Comparison of ENCODE assay signal across 33 cellular contexts in the genomic region with DNA sequence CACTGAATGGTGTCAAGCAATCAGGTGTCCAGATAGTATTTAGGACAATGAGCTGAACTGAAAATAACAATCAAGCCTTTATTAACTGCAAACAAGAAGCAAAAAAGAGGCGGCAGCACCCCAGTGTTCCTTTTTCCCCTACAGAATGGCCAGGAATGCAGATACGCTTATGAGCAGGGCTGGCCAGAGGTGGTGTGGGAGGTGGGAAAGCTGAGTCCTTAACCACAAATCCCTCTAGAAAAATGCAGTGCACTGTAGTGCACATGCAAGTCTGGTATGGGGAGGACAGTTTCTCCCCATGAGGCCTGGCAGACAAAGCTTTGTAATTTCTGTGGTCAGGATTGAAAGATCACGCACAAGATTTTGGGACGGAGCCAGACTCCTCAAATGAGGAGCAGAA. TPM values are rescaled to one million over a fixed set of nuclear protein-coding genes. Genes with fewer than 3 reads are reported as not detected.
DNase-seq lines count a peak whose midpoint lies in the region; ATAC-seq, FAIRE-seq and TF ChIP-seq lines count a peak whose summit lies in the region.
"Had no signal": no experiment of that assay in that cellular context is flagged by ENCODE, and none has a peak within 500 bp of the region (broad histone marks: within the 10 kb centered on the region; RNA-seq: fewer than 3 reads in every experiment).

No MANE protein-coding gene starts in this region.

- H3K4me3 ChIP-seq in astrocyte (ENCODE audit: insufficient read depth, low read depth, low read length): no peak overlapping the region
- H3K4me3 ChIP-seq: A549, adrenal gland, cardiac muscle cell, gastrocnemius medialis, MG63, Peyer's patch, testis, uterus had no signal

- no peak overlapping the region for H3K4me3 Mint-ChIP-seq in astrocyte (ENCODE audit: unreplicated experiment)
- H3K4me3 Mint-ChIP-seq: activated B cell treated with CpG ODN at 0.5 μM for 24 hours; activated T-cell treated with anti-CD3 and anti-CD28 coated beads, Interleukin-2, amount 50 U/mL, for 72 hours; endodermal cell; H9; IgD-negative memory B cell had no signal

- H3K36me3 Mint-ChIP-seq in astrocyte (ENCODE audit: low read depth, unreplicated experiment): no peaks in the 10 kb centered on the region
- H3K36me3 Mint-ChIP-seq: IgD-negative memory B cell, naive B cell had no signal

- FAIRE-seq in astrocyte (lab: Jason Lieb, UNC): no peak
- FAIRE-seq: A549 had no signal

- H3K36me3 ChIP-seq in astrocyte (ENCODE audit: insufficient read depth, low read length): no peaks in the 10 kb centered on the region
- H3K36me3 ChIP-seq: adrenal gland, cardiac muscle cell, gastrocnemius medialis, MG63, neutrophil, Peyer's patch, uterus had no signal

- peak overlapping the region; percentile 47 for H3K27ac Mint-ChIP-seq in astrocyte (ENCODE audit: unreplicated experiment)
- H3K27ac Mint-ChIP-seq: activated B cell treated with CpG ODN at 0.5 μM for 24 hours; activated T-cell treated with anti-CD3 and anti-CD28 coated beads, Interleukin-2, amount 50 U/mL, for 72 hours; endodermal cell; H9; IgD-negative memory B cell had no signal

- no peak overlapping the region for H3K27ac ChIP-seq in astrocyte (ENCODE audit: low read depth, low read length)
- H3K27ac ChIP-seq in foreskin keratinocyte: no peak overlapping the region
- H3K27ac ChIP-seq: A549, adrenal gland, cardiac muscle cell, gastrocnemius medialis, neutrophil, Peyer's patch, testis, uterus had no signal

- no peak overlapping the region for H3K4me2 ChIP-seq in astrocyte (ENCODE audit: low read length)
- H3K4me2 ChIP-seq: A549 had no signal

- H3K9ac ChIP-seq in astrocyte (ENCODE audit: low read length): no peak overlapping the region

- ATAC-seq in foreskin keratinocyte: no peak
- no peak for ATAC-seq in GM18867 (IDR thresholded peaks at IDR 0.05; ENCODE audit: unreplicated experiment)
- ATAC-seq: A549; activated T-cell treated with anti-CD3 and anti-CD28 coated beads, Interleukin-2, amount 50 U/mL, for 72 hours; esophagus mucosa; gastrocnemius medialis; left lobe of liver; stimulated activated naive CD8-positive, alpha-beta T cell treated with anti-CD3 and anti-CD28 coated beads, Interleukin-15, Interleukin-2, amounts not matched to agents 100 U/mL and 50 U/mL, for 24 hours had no signal

- DNase-seq in AG09319 (ENCODE audit: extremely low read depth, low read depth) (peak; percentile 3), HT1080 (ENCODE audit: low read depth) (peak; percentile 65), astrocyte (ENCODE audit: low read depth) (peak; percentile 90), myocyte (ENCODE audit: low read depth) (peak; percentile 83), cardiac septum (ENCODE audit: low spot score) (no peak), foreskin keratinocyte (no peak), NCI-H69 (lab: John Stamatoyannopoulos, UW) (no peak)
- DNase-seq: activated B cell treated with CpG ODN at 0.5 μM for 24 hours; activated CD4-positive, alpha-beta T cell treated with anti-CD3 and anti-CD28 coated beads, Interleukin-2, amount 50 U/mL, for 1 hour; activated naive CD4-positive, alpha-beta T cell; activated T-cell treated with anti-CD3 and anti-CD28 coated beads, Interleukin-2, amount 50 U/mL, for 72 hours; adrenal gland; endodermal cell; gastrocnemius medialis; H9; hippocampal formation; mesendoderm; MG63; naive B cell; NCI-H1105 treated with DMSO at 0.1 percent for 48 hours; NCI-H2029 treated with DMSO at 0.1 percent for 48 hours; NCI-H526 treated with DMSO at 0.1 percent for 48 hours; Peyer's patch; stimulated activated naive CD8-positive, alpha-beta T cell treated with anti-CD3 and anti-CD28 coated beads, Interleukin-15, Interleukin-2, amounts not matched to agents 100 U/mL and 50 U/mL, for 24 hours; testis; uterus had no signal

- H3K4me1 Mint-ChIP-seq in astrocyte (ENCODE audit: low read depth, unreplicated experiment): peaks cover 19% of the 10 kb centered on the region
- H3K4me1 Mint-ChIP-seq: endodermal cell, H9 had no signal

- no peaks in the 10 kb centered on the region for H3K9me3 Mint-ChIP-seq in astrocyte (ENCODE audit: unreplicated experiment)
- H3K9me3 Mint-ChIP-seq: activated B cell treated with CpG ODN at 0.5 μM for 24 hours, IgD-negative memory B cell had no signal

- no peaks in the 10 kb centered on the region for H3K9me3 ChIP-seq in astrocyte (ENCODE audit: insufficient read depth, low read depth, low read length)
- H3K9me3 ChIP-seq: adrenal gland, gastrocnemius medialis, neutrophil, Peyer's patch, testis, uterus had no signal

- intact Hi-C loops in cardiac septum (cut with DNase I): no loop called here

- peaks cover 17% of the 10 kb centered on the region for H3K27me3 ChIP-seq in astrocyte (ENCODE audit: insufficient read depth, low read length)
- peaks cover 7% of the 10 kb centered on the region for H3K27me3 ChIP-seq in foreskin keratinocyte
- H3K27me3 ChIP-seq: adrenal gland, gastrocnemius medialis, neutrophil, Peyer's patch, testis, uterus had no signal

- H3K79me2 ChIP-seq in astrocyte (ENCODE audit: insufficient read depth, low read length): no peaks in the 10 kb centered on the region

- H3K27me3 Mint-ChIP-seq in astrocyte (ENCODE audit: low read depth, unreplicated experiment): peaks cover 10% of the 10 kb centered on the region
- H3K27me3 Mint-ChIP-seq: activated B cell treated with CpG ODN at 0.5 μM for 24 hours, IgD-negative memory B cell, naive B cell had no signal

- H2AFZ ChIP-seq in astrocyte (ENCODE audit: low read depth, low read length): no peak overlapping the region

- TF ChIP-seq CTCF in AG09319 (IDR thresholded peaks at IDR 0.05; ENCODE audit: low read depth, low read length): no peak
- TF ChIP-seq CTCF in astrocyte (IDR thresholded peaks at IDR 0.05; ENCODE audit: insufficient read depth, low read depth, low read length): no peak
- no peak for TF ChIP-seq CTCF in foreskin keratinocyte (conservative IDR thresholded peaks at IDR 0.05)

- H4K20me1 ChIP-seq in astrocyte (ENCODE audit: insufficient read depth, low read length): no peaks in the 10 kb centered on the region

- peaks cover 3% of the 10 kb centered on the region for H3K4me1 ChIP-seq in astrocyte (ENCODE audit: insufficient read depth, low read length)
- H3K4me1 ChIP-seq in foreskin keratinocyte: no peaks in the 10 kb centered on the region
- H3K4me1 ChIP-seq: A549, adrenal gland, gastrocnemius medialis, Peyer's patch, uterus had no signal

RNA-seq across cellular contexts. Expression of a gene that starts 10.7 kb away (rescaled TPM):
- total RNA-seq in HT1080 (2014; rRNA removed; shearing (Covaris generic)): 9.6 and 11.1 TPM in 2 replicates
- polyA plus RNA-seq in HT1080 (2015; cell fraction: cytosol; rRNA removed): 17.2 and 27.4 TPM in 2 replicates
- 8.3 TPM in 2 replicates for polyA plus RNA-seq in HT1080 (2015; cell fraction: nucleus; rRNA removed)
- total RNA-seq in astrocyte (42.9 and 44.0 TPM in 2 replicates), myocyte (13.6 and 16.2 TPM in 2 replicates), cardiac septum (29.5 TPM), foreskin keratinocyte (17.8 and 18.6 TPM in 2 replicates)
- polyA plus RNA-seq in myocyte (2012): 17.0 TPM
- polyA plus RNA-seq in foreskin keratinocyte: 8.3 and 8.4 TPM in 2 replicates

RNA-seq across cellular contexts. Expression of a gene that starts 47.9 kb away (rescaled TPM):
- 21.4 and 30.4 TPM in 2 replicates for total RNA-seq in HT1080 (2014; rRNA removed; shearing (Covaris generic))
- 21.9 and 24.1 TPM in 2 replicates for polyA plus RNA-seq in HT1080 (2015; cell fraction: cytosol; rRNA removed)
- 12.8 and 16.9 TPM in 2 replicates for polyA plus RNA-seq in HT1080 (2015; cell fraction: nucleus; rRNA removed)
- 14.0 and 17.0 TPM in 2 replicates for total RNA-seq in astrocyte
- total RNA-seq in myocyte: 32.8 and 34.9 TPM in 2 replicates
- 36.7 TPM for polyA plus RNA-seq in myocyte (2012)
- 7.2 TPM for total RNA-seq in cardiac septum
- 26.0 and 26.6 TPM in 2 replicates for total RNA-seq in foreskin keratinocyte
- 20.8 and 23.3 TPM in 2 replicates for polyA plus RNA-seq in foreskin keratinocyte

Comparison
In these comparisons a context has a peak if more than half of its experiments do, and no peak if none do; other contexts are left out.
1. DNase-seq: peak in AG09319 (single experiment), HT1080 (single experiment), astrocyte (single experiment) and myocyte (single experiment); none in cardiac septum (single experiment), foreskin keratinocyte (0 of 2) and NCI-H69 (single experiment).